Comparison of ENCODE assay signal across 9 cellular contexts in the genomic region with DNA sequence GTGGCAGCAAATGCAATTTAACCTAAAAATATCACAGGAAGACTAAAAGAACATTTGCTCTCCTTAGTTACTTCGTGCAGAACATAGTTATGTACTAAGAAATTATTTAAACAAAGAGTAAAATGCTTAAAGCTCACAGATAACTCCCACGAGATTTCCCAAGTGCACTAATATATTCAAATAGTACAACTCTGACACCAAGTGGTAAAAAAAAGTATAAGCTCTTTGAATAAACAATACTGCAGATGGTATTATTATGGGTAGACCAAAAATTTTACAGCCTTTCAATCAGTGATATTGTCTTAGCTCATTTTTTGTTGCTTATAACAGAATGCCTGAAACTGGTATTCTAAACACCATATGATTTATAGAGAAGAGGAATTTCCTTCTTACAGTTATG. TPM values are rescaled to one million over a fixed set of nuclear protein-coding genes. Genes with fewer than 3 reads are reported as not detected.
DNase-seq lines count a peak whose midpoint lies in the region; ATAC-seq, FAIRE-seq and TF ChIP-seq lines count a peak whose summit lies in the region.
"Had no signal": no experiment of that assay in that cellular context is flagged by ENCODE, and none has a peak within 500 bp of the region (broad histone marks: within the 10 kb centered on the region; RNA-seq: fewer than 3 reads in every experiment).

No MANE protein-coding gene starts in this region.

- peak; percentile 15 to 66 for DNase-seq in cardiac muscle cell (ENCODE audit: low read depth in 1 of 2, low spot score in 1 of 2)
- DNase-seq in left ventricle myocardium superior, result no peak
- peak; percentile 7 for DNase-seq in OCI-LY7 (ENCODE audit: low spot score)
- peak; percentile 56 for DNase-seq in fibroblast of mammary gland (ENCODE audit: low read depth)
- DNase-seq in urothelium cell line (ENCODE audit: low spot score), result peak; percentile 25
- no peak for DNase-seq in activated naive CD4-positive, alpha-beta T cell treated with Interleukin-2 at 50 U/mL for 16 hours
- DNase-seq in posterior vena cava (ENCODE audit: low spot score), result no peak
- no peak for DNase-seq in sigmoid colon

- no peaks in the 10 kb centered on the region for H3K9me3 ChIP-seq in cardiac muscle cell (ENCODE audit: low read depth)
- H3K9me3 ChIP-seq in OCI-LY7 (ENCODE audit: low read length), result no peaks in the 10 kb centered on the region
- H3K9me3 ChIP-seq in sigmoid colon, result no peaks in the 10 kb centered on the region

- H3K4me2 ChIP-seq in OCI-LY7 (ENCODE audit: low read length), result no peak overlapping the region

- H3K27ac ChIP-seq in cardiac muscle cell (no peak overlapping the region), OCI-LY7 (ENCODE audit: low read depth, low read length, poor library complexity, severe bottlenecking) (no peak overlapping the region), sigmoid colon (no peak overlapping the region)

- CTCF ChIA-PET in OCI-LY7 (lab: Charles Lee; ENCODE audit: unreplicated experiment), result no interaction called here

- H3K4me3 ChIP-seq in cardiac muscle cell (no peak overlapping the region), OCI-LY7 (ENCODE audit: low read depth, low read length, poor library complexity, severe bottlenecking) (no peak overlapping the region), fibroblast of mammary gland (ENCODE audit: control insufficient read depth, low read depth, low read length) (no peak overlapping the region), sigmoid colon (no peak overlapping the region)

- H3K4me1 ChIP-seq in cardiac muscle cell (ENCODE audit: low read depth) (no peaks in the 10 kb centered on the region), OCI-LY7 (ENCODE audit: insufficient read depth, low read length, poor library complexity, severe bottlenecking) (no peaks in the 10 kb centered on the region), sigmoid colon (no peaks in the 10 kb centered on the region)

- H3K27me3 ChIP-seq in cardiac muscle cell (no peaks in the 10 kb centered on the region), sigmoid colon (no peaks in the 10 kb centered on the region)

- TF ChIP-seq POLR2A in sigmoid colon (IDR thresholded peaks at IDR 0.05), result no peak

- POLR2A ChIA-PET in OCI-LY7 (lab: Charles Lee), result no interaction called here

- peak; percentile 32 for TF ChIP-seq CTCF in cardiac muscle cell (IDR thresholded peaks at IDR 0.05; ENCODE audit: low read depth, low read length)
- TF ChIP-seq CTCF in OCI-LY7 (conservative IDR thresholded peaks at IDR 0.05; ENCODE audit: low read length), result peak; percentile 59
- peak; percentile 37 for TF ChIP-seq CTCF in fibroblast of mammary gland (conservative IDR thresholded peaks at IDR 0.05; ENCODE audit: control insufficient read depth, insufficient read depth, low read depth, low read length)
- peak in 1 of 4 experiments; percentile 28 for TF ChIP-seq CTCF in sigmoid colon (IDR thresholded peaks at IDR 0.05)

- no peaks in the 10 kb centered on the region for H3K9me2 ChIP-seq in OCI-LY7 (ENCODE audit: insufficient read depth, low read length)

- intact Hi-C loops in left ventricle myocardium superior (cut with micrococcal nuclease) (no loop called here), OCI-LY7 (cut with micrococcal nuclease; ENCODE audit: unreplicated experiment) (no loop called here), posterior vena cava (cut with DNase I) (no loop called here), sigmoid colon (cut with DNase I) (no loop called here)

- ATAC-seq in left ventricle myocardium superior, result no peak

- TF ChIP-seq EP300 in sigmoid colon (IDR thresholded peaks at IDR 0.05), result no peak

- H3K79me2 ChIP-seq in OCI-LY7 (ENCODE audit: insufficient read depth, low read depth, low read length), result no peaks in the 10 kb centered on the region

- H3K36me3 ChIP-seq in cardiac muscle cell, result no peaks in the 10 kb centered on the region
- no peaks in the 10 kb centered on the region for H3K36me3 ChIP-seq in OCI-LY7 (ENCODE audit: insufficient read depth, low read length)
- no peaks in the 10 kb centered on the region for H3K36me3 ChIP-seq in sigmoid colon

- FAIRE-seq in urothelium cell line (lab: Jason Lieb, UNC), result no peak

- BruUV-seq in OCI-LY7 (replicated peaks; lab: Mats Ljungman, UMichigan), result no TSS peak

- 2 to 42% methylated on average over 2 of the region's 2 CpGs for WGBS in sigmoid colon, 2 donors

- H4K20me1 ChIP-seq in OCI-LY7 (ENCODE audit: insufficient read depth, low read length), result 0 out of 2 replicates have a peak, but pooled peaks cover 4% of the 10 kb centered on the region

- H2AFZ ChIP-seq in OCI-LY7 (ENCODE audit: low read length), result 0 out of 2 replicates have a peak overlapping the region, but pooled peaks have one; percentile 7

RNA-seq across cellular contexts. Expression of a gene that starts 52.8 kb away (rescaled TPM):
- 56.8 and 107 TPM in 2 replicates for total RNA-seq in cardiac muscle cell
- 64.8 and 84.7 TPM in 2 replicates for polyA plus RNA-seq in cardiac muscle cell
- total RNA-seq in left ventricle myocardium superior, result 156 TPM
- total RNA-seq in OCI-LY7 (2014; rRNA removed; shearing (Covaris generic)), result not detected in 2 replicates
- not detected in 2 replicates for total RNA-seq in OCI-LY7 (2022)
- 10 to 100 TPM; 40.3 to 43.2 TPM for total RNA-seq in posterior vena cava
- 10 to 100 TPM; 47.1 to 72.8 (median 53.8) TPM for total RNA-seq in sigmoid colon
- 1 to 10 TPM in 1 of 3 donors, under 1 TPM in 2; 0.46 to 2.0 (median 0.60) TPM for polyA plus RNA-seq in sigmoid colon
- polyA plus RNA-seq: IgD-negative memory B cell had no signal

RNA-seq across cellular contexts. Expression of a gene that starts 55.3 kb away (rescaled TPM):
- total RNA-seq in cardiac muscle cell (54.3 and 104 TPM in 2 replicates), left ventricle myocardium superior (57.7 TPM), OCI-LY7 (2022) (85.4 and 96.2 TPM in 2 replicates), posterior vena cava (100 to 1,000 TPM in 1 of 2 donors, 10 to 100 TPM in 1; 98.5 to 109 TPM), sigmoid colon (100 to 1,000 TPM; 122 to 157 (median 148) TPM)
- polyA plus RNA-seq in cardiac muscle cell (56.4 and 77.1 TPM in 2 replicates), sigmoid colon (10 to 100 TPM; 18.0 to 31.8 (median 24.5) TPM)
- 61.1 and 63.5 TPM in 2 replicates for total RNA-seq in OCI-LY7 (2014; rRNA removed; shearing (Covaris generic))

Comparison
In these comparisons a context has a peak if more than half of its experiments do, and no peak if none do; other contexts are left out.
1. DNase-seq: peak in cardiac muscle cell (2 of 2), OCI-LY7 (single experiment), fibroblast of mammary gland (single experiment) and urothelium cell line (single experiment); none in left ventricle myocardium superior (single experiment), activated naive CD4-positive, alpha-beta T cell treated with Interleukin-2 at 50 U/mL for 16 hours (single experiment), posterior vena cava (single experiment) and sigmoid colon (single experiment).
2. RNA of a gene that starts 52.8 kb away (total RNA-seq): 156 TPM in left ventricle myocardium superior (single experiment), 56.8 to 107 TPM in cardiac muscle cell, 47.1 to 72.8 TPM in sigmoid colon and 40.3 to 43.2 TPM in posterior vena cava; not detected in OCI-LY7; every median in the first group is over 10 times any median in the second.